Comparison of ENCODE assay signal across 1 cellular context in the genomic region with DNA sequence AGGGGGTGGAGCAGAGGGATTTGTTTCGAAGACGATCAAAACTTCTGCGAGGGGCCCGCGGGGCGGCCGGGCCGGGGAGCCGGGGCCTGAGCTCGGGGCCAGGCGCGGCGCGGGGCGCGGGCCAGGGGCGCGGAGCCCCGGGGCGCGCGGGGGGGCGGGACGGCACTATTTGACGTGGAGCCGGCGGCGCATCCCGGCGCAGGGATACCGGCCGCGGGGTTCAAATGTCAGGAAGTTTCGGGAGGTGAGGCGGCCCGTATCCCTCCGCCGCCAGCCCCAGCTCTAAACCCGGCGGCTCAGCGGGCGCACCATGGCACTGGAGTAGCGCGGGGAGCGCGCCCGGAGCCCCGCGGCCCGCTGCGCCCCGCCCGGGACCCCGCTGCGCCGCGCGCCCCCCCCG.
TF ChIP-seq lines count a peak whose summit lies in the region.

A gene (plus strand): TSS at position 273 of the 400 bp plus-strand sequence. CDS start 522 bp downstream, outside the sequence.

TF ChIP-seq in SK-N-SH treated with all-trans-retinoic acid at 6 μM for 48 hours, 23 proteins besides CTCF, POLR2A, EP300 and RAD21 (continued from another document):
- TF ChIP-seq, protein P1, sequence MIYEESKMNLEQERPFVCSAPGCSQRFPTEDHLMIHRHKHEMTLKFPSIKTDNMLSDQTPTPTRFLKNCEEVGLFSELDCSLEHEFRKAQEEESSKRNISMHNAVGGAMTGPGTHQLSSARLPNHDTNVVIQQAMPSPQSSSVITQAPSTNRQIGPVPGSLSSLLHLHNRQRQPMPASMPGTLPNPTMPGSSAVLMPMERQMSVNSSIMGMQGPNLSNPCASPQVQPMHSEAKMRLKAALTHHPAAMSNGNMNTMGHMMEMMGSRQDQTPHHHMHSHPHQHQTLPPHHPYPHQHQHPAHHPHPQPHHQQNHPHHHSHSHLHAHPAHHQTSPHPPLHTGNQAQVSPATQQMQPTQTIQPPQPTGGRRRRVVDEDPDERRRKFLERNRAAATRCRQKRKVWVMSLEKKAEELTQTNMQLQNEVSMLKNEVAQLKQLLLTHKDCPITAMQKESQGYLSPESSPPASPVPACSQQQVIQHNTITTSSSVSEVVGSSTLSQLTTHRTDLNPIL (CRISPR knock-in tag; IDR thresholded peaks at IDR 0.05; ENCODE audit: low read depth): no peak
- TF ChIP-seq, protein P2, sequence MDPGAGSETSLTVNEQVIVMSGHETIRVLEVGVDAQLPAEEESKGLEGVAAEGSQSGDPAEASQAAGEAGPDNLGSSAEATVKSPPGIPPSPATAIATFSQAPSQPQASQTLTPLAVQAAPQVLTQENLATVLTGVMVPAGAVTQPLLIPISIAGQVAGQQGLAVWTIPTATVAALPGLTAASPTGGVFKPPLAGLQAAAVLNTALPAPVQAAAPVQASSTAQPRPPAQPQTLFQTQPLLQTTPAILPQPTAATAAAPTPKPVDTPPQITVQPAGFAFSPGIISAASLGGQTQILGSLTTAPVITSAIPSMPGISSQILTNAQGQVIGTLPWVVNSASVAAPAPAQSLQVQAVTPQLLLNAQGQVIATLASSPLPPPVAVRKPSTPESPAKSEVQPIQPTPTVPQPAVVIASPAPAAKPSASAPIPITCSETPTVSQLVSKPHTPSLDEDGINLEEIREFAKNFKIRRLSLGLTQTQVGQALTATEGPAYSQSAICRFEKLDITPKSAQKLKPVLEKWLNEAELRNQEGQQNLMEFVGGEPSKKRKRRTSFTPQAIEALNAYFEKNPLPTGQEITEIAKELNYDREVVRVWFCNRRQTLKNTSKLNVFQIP (CRISPR knock-in tag; IDR thresholded peaks at IDR 0.05; ENCODE audit: borderline replicate concordance, low read depth): no peak
- TF ChIP-seq TOX (CRISPR knock-in tag; IDR thresholded peaks at IDR 0.05; ENCODE audit: borderline replicate concordance) (no peak), PPARA (CRISPR knock-in tag; IDR thresholded peaks at IDR 0.05; ENCODE audit: borderline replicate concordance) (no peak), ZFP3 (CRISPR knock-in tag; IDR thresholded peaks at IDR 0.05) (no peak), CSDC2 (CRISPR knock-in tag; IDR thresholded peaks at IDR 0.05) (no peak), ZNF565 (CRISPR knock-in tag; conservative IDR thresholded peaks at IDR 0.05; ENCODE audit: low read depth) (no peak), OSR1 (CRISPR knock-in tag; IDR thresholded peaks at IDR 0.05) (no peak), ISL1 (CRISPR knock-in tag; IDR thresholded peaks at IDR 0.05) (no peak), GLIS3 (CRISPR knock-in tag; IDR thresholded peaks at IDR 0.05) (no peak), RARB (CRISPR knock-in tag; IDR thresholded peaks at IDR 0.05) (no peak)
- TF ChIP-seq, protein P3, sequence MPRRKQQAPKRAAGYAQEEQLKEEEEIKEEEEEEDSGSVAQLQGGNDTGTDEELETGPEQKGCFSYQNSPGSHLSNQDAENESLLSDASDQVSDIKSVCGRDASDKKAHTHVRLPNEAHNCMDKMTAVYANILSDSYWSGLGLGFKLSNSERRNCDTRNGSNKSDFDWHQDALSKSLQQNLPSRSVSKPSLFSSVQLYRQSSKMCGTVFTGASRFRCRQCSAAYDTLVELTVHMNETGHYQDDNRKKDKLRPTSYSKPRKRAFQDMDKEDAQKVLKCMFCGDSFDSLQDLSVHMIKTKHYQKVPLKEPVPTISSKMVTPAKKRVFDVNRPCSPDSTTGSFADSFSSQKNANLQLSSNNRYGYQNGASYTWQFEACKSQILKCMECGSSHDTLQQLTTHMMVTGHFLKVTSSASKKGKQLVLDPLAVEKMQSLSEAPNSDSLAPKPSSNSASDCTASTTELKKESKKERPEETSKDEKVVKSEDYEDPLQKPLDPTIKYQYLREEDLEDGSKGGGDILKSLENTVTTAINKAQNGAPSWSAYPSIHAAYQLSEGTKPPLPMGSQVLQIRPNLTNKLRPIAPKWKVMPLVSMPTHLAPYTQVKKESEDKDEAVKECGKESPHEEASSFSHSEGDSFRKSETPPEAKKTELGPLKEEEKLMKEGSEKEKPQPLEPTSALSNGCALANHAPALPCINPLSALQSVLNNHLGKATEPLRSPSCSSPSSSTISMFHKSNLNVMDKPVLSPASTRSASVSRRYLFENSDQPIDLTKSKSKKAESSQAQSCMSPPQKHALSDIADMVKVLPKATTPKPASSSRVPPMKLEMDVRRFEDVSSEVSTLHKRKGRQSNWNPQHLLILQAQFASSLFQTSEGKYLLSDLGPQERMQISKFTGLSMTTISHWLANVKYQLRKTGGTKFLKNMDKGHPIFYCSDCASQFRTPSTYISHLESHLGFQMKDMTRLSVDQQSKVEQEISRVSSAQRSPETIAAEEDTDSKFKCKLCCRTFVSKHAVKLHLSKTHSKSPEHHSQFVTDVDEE (CRISPR knock-in tag; IDR thresholded peaks at IDR 0.05): no peak
